2 cellular contexts compared by ENCODE assay signal in the genomic region with DNA sequence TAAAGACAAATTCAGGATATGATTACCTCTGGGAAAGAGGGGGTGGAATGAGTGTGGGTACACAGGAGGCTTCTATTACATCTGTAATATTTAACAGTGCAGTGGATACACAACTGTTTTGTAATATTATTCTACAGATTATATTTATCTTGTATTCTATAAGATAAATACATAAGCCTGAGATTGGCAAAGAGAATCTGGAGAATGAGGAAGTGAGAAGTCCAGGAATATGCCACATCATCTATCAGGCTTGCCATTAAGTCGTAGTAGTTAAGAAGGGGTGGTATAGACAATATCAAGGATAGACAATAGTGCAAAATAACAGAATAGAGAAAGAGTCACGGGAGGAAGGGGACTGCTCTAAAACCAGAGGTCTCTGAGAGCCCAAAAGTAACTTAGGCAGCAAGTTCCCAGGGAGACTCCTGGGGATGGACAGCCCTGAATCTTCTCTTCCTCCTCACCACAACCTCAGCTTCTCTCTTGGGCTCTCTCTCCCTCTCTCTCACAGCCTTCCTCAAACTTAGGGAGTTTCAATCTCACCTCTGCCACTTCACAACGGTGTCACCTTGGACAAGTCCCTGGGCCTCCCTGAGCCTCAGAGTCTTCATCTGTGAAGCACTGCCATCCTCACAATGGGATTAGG.
TF ChIP-seq lines count a peak whose summit lies in the region.

No MANE protein-coding gene starts in this region.

TF ChIP-seq in SK-N-SH, 30 proteins besides CTCF, POLR2A, EP300 and RAD21 (continued from another document):
- TF ChIP-seq NRF1 (IDR thresholded peaks at IDR 0.05; ENCODE audit: low read depth, low read length) (no peak), TAF1 (IDR thresholded peaks at IDR 0.05; ENCODE audit: borderline replicate concordance, low read depth, low read length) (no peak), ELF1 (IDR thresholded peaks at IDR 0.05) (no peak), CHD2 (IDR thresholded peaks at IDR 0.05; ENCODE audit: low read length, partially characterized antibody) (no peak), NFIC (IDR thresholded peaks at IDR 0.05; ENCODE audit: borderline replicate concordance) (no peak), GATA2 (CRISPR knock-in tag; IDR thresholded peaks at IDR 0.05) (no peak), POLR2AphosphoS5 (IDR thresholded peaks at IDR 0.05; ENCODE audit: low read depth, low read length) (no peak)
- TF ChIP-seq, protein P1, sequence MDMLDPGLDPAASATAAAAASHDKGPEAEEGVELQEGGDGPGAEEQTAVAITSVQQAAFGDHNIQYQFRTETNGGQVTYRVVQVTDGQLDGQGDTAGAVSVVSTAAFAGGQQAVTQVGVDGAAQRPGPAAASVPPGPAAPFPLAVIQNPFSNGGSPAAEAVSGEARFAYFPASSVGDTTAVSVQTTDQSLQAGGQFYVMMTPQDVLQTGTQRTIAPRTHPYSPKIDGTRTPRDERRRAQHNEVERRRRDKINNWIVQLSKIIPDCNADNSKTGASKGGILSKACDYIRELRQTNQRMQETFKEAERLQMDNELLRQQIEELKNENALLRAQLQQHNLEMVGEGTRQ (IDR thresholded peaks at IDR 0.05; ENCODE audit: borderline replicate concordance, low read depth, low read length): no peak
- TF ChIP-seq, protein P2, sequence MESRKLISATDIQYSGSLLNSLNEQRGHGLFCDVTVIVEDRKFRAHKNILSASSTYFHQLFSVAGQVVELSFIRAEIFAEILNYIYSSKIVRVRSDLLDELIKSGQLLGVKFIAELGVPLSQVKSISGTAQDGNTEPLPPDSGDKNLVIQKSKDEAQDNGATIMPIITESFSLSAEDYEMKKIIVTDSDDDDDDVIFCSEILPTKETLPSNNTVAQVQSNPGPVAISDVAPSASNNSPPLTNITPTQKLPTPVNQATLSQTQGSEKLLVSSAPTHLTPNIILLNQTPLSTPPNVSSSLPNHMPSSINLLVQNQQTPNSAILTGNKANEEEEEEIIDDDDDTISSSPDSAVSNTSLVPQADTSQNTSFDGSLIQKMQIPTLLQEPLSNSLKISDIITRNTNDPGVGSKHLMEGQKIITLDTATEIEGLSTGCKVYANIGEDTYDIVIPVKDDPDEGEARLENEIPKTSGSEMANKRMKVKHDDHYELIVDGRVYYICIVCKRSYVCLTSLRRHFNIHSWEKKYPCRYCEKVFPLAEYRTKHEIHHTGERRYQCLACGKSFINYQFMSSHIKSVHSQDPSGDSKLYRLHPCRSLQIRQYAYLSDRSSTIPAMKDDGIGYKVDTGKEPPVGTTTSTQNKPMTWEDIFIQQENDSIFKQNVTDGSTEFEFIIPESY (IDR thresholded peaks at IDR 0.05; ENCODE audit: borderline replicate concordance, low read depth): no peak
- TF ChIP-seq, protein P3, sequence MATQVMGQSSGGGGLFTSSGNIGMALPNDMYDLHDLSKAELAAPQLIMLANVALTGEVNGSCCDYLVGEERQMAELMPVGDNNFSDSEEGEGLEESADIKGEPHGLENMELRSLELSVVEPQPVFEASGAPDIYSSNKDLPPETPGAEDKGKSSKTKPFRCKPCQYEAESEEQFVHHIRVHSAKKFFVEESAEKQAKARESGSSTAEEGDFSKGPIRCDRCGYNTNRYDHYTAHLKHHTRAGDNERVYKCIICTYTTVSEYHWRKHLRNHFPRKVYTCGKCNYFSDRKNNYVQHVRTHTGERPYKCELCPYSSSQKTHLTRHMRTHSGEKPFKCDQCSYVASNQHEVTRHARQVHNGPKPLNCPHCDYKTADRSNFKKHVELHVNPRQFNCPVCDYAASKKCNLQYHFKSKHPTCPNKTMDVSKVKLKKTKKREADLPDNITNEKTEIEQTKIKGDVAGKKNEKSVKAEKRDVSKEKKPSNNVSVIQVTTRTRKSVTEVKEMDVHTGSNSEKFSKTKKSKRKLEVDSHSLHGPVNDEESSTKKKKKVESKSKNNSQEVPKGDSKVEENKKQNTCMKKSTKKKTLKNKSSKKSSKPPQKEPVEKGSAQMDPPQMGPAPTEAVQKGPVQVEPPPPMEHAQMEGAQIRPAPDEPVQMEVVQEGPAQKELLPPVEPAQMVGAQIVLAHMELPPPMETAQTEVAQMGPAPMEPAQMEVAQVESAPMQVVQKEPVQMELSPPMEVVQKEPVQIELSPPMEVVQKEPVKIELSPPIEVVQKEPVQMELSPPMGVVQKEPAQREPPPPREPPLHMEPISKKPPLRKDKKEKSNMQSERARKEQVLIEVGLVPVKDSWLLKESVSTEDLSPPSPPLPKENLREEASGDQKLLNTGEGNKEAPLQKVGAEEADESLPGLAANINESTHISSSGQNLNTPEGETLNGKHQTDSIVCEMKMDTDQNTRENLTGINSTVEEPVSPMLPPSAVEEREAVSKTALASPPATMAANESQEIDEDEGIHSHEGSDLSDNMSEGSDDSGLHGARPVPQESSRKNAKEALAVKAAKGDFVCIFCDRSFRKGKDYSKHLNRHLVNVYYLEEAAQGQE (IDR thresholded peaks at IDR 0.05; ENCODE audit: low read depth, low read length): no peak
- TF ChIP-seq, protein P4, sequence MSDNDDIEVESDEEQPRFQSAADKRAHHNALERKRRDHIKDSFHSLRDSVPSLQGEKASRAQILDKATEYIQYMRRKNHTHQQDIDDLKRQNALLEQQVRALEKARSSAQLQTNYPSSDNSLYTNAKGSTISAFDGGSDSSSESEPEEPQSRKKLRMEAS (IDR thresholded peaks at IDR 0.05; ENCODE audit: low read depth): no peak

TF ChIP-seq in SK-N-SH treated with all-trans-retinoic acid at 6 μM for 48 hours, 23 proteins besides CTCF, POLR2A, EP300 and RAD21 (continued from another document):
- TF ChIP-seq, protein P5, sequence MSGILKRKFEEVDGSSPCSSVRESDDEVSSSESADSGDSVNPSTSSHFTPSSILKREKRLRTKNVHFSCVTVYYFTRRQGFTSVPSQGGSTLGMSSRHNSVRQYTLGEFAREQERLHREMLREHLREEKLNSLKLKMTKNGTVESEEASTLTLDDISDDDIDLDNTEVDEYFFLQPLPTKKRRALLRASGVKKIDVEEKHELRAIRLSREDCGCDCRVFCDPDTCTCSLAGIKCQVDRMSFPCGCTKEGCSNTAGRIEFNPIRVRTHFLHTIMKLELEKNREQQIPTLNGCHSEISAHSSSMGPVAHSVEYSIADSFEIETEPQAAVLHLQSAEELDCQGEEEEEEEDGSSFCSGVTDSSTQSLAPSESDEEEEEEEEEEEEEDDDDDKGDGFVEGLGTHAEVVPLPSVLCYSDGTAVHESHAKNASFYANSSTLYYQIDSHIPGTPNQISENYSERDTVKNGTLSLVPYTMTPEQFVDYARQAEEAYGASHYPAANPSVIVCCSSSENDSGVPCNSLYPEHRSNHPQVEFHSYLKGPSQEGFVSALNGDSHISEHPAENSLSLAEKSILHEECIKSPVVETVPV (CRISPR knock-in tag; IDR thresholded peaks at IDR 0.05): no peak
- TF ChIP-seq CSDC2 (CRISPR knock-in tag; IDR thresholded peaks at IDR 0.05): no peak
- TF ChIP-seq ZFP3 (CRISPR knock-in tag; IDR thresholded peaks at IDR 0.05): no peak
- TF ChIP-seq ZC3H10 (CRISPR knock-in tag; IDR thresholded peaks at IDR 0.05): no peak
- no peak for TF ChIP-seq SNAI2 (CRISPR knock-in tag; IDR thresholded peaks at IDR 0.05)
- TF ChIP-seq, protein P6, sequence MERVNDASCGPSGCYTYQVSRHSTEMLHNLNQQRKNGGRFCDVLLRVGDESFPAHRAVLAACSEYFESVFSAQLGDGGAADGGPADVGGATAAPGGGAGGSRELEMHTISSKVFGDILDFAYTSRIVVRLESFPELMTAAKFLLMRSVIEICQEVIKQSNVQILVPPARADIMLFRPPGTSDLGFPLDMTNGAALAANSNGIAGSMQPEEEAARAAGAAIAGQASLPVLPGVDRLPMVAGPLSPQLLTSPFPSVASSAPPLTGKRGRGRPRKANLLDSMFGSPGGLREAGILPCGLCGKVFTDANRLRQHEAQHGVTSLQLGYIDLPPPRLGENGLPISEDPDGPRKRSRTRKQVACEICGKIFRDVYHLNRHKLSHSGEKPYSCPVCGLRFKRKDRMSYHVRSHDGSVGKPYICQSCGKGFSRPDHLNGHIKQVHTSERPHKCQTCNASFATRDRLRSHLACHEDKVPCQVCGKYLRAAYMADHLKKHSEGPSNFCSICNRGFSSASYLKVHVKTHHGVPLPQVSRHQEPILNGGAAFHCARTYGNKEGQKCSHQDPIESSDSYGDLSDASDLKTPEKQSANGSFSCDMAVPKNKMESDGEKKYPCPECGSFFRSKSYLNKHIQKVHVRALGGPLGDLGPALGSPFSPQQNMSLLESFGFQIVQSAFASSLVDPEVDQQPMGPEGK (CRISPR knock-in tag; IDR thresholded peaks at IDR 0.05; ENCODE audit: borderline replicate concordance): no peak
- TF ChIP-seq, protein P7, sequence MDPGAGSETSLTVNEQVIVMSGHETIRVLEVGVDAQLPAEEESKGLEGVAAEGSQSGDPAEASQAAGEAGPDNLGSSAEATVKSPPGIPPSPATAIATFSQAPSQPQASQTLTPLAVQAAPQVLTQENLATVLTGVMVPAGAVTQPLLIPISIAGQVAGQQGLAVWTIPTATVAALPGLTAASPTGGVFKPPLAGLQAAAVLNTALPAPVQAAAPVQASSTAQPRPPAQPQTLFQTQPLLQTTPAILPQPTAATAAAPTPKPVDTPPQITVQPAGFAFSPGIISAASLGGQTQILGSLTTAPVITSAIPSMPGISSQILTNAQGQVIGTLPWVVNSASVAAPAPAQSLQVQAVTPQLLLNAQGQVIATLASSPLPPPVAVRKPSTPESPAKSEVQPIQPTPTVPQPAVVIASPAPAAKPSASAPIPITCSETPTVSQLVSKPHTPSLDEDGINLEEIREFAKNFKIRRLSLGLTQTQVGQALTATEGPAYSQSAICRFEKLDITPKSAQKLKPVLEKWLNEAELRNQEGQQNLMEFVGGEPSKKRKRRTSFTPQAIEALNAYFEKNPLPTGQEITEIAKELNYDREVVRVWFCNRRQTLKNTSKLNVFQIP (CRISPR knock-in tag; IDR thresholded peaks at IDR 0.05; ENCODE audit: borderline replicate concordance, low read depth): no peak
- TF ChIP-seq ZNF8 (CRISPR knock-in tag; IDR thresholded peaks at IDR 0.05): no peak
- TF ChIP-seq, protein P8, sequence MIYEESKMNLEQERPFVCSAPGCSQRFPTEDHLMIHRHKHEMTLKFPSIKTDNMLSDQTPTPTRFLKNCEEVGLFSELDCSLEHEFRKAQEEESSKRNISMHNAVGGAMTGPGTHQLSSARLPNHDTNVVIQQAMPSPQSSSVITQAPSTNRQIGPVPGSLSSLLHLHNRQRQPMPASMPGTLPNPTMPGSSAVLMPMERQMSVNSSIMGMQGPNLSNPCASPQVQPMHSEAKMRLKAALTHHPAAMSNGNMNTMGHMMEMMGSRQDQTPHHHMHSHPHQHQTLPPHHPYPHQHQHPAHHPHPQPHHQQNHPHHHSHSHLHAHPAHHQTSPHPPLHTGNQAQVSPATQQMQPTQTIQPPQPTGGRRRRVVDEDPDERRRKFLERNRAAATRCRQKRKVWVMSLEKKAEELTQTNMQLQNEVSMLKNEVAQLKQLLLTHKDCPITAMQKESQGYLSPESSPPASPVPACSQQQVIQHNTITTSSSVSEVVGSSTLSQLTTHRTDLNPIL (CRISPR knock-in tag; IDR thresholded peaks at IDR 0.05; ENCODE audit: low read depth): no peak
- TF ChIP-seq OSR1 (CRISPR knock-in tag; IDR thresholded peaks at IDR 0.05): no peak
- no peak for TF ChIP-seq ZNF70 (CRISPR knock-in tag; IDR thresholded peaks at IDR 0.05)
- TF ChIP-seq BACH2 (CRISPR knock-in tag; IDR thresholded peaks at IDR 0.05; ENCODE audit: borderline replicate concordance): no peak
- TF ChIP-seq PPARA (CRISPR knock-in tag; IDR thresholded peaks at IDR 0.05; ENCODE audit: borderline replicate concordance): no peak
- TF ChIP-seq ESRRG (CRISPR knock-in tag; IDR thresholded peaks at IDR 0.05): no peak
- TF ChIP-seq TOX (CRISPR knock-in tag; IDR thresholded peaks at IDR 0.05; ENCODE audit: borderline replicate concordance): no peak
- TF ChIP-seq TCF4 (CRISPR knock-in tag; IDR thresholded peaks at IDR 0.05; ENCODE audit: borderline replicate concordance): no peak
- no peak for TF ChIP-seq GLIS3 (CRISPR knock-in tag; IDR thresholded peaks at IDR 0.05)
- TF ChIP-seq ZFP30 (CRISPR knock-in tag; IDR thresholded peaks at IDR 0.05): no peak
TF ChIP-seq in SK-N-SH treated with all-trans-retinoic acid at 6 μM for 48 hours: peak in this region for 0.
